1 cellular context compared by ENCODE assay signal in the genomic region with DNA sequence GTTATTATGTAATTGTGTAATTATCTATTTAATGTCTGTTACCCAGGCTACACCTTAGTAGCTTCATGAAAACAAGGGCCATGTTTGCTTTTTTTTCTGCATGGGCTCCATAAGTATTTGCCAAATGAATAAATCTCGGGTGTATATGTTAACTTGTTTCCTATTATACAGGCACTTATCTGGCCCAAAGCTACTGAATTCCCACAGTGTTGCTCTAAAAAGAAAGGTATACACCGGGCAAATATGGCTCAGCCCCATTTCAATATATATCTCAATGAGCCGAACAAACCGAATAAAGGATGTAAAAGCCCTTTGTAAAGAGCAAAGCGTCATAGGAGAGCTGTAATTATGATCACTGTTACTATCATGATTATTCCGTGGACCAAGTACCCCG.
TF ChIP-seq lines count a peak whose summit lies in the region.

No MANE protein-coding gene starts in this region.

TF ChIP-seq in HepG2, 621 proteins besides CTCF, POLR2A, EP300 and RAD21 (continued from another document):
- TF ChIP-seq, protein P1, sequence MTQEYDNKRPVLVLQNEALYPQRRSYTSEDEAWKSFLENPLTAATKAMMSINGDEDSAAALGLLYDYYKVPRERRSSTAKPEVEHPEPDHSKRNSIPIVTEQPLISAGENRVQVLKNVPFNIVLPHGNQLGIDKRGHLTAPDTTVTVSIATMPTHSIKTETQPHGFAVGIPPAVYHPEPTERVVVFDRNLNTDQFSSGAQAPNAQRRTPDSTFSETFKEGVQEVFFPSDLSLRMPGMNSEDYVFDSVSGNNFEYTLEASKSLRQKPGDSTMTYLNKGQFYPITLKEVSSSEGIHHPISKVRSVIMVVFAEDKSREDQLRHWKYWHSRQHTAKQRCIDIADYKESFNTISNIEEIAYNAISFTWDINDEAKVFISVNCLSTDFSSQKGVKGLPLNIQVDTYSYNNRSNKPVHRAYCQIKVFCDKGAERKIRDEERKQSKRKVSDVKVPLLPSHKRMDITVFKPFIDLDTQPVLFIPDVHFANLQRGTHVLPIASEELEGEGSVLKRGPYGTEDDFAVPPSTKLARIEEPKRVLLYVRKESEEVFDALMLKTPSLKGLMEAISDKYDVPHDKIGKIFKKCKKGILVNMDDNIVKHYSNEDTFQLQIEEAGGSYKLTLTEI (CRISPR knock-in tag; conservative IDR thresholded peaks at IDR 0.05), result no peak
- TF ChIP-seq ZNF207 (IDR thresholded peaks at IDR 0.05; ENCODE audit: borderline replicate concordance) (no peak), ZNF367 (CRISPR knock-in tag; IDR thresholded peaks at IDR 0.05; ENCODE audit: borderline replicate concordance) (no peak), GABPA (IDR thresholded peaks at IDR 0.05; ENCODE audit: low read depth, low read length) (no peak), GABPA (CRISPR knock-in tag; IDR thresholded peaks at IDR 0.05; ENCODE audit: low read depth) (no peak), ZSCAN12 (CRISPR knock-in tag; IDR thresholded peaks at IDR 0.05) (no peak), TEAD2 (CRISPR knock-in tag; IDR thresholded peaks at IDR 0.05) (no peak), HHEX (CRISPR knock-in tag; IDR thresholded peaks at IDR 0.05) (no peak), SMC3 (IDR thresholded peaks at IDR 0.05; ENCODE audit: low read length) (no peak), FLYWCH1 (CRISPR knock-in tag; IDR thresholded peaks at IDR 0.05) (no peak)
- TF ChIP-seq, protein P2, sequence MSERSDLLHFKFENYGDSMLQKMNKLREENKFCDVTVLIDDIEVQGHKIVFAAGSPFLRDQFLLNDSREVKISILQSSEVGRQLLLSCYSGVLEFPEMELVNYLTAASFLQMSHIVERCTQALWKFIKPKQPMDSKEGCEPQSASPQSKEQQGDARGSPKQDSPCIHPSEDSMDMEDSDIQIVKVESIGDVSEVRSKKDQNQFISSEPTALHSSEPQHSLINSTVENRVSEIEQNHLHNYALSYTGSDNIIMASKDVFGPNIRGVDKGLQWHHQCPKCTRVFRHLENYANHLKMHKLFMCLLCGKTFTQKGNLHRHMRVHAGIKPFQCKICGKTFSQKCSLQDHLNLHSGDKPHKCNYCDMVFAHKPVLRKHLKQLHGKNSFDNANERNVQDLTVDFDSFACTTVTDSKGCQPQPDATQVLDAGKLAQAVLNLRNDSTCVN (CRISPR knock-in tag; IDR thresholded peaks at IDR 0.05; ENCODE audit: borderline replicate concordance), result no peak
- TF ChIP-seq, protein P3, sequence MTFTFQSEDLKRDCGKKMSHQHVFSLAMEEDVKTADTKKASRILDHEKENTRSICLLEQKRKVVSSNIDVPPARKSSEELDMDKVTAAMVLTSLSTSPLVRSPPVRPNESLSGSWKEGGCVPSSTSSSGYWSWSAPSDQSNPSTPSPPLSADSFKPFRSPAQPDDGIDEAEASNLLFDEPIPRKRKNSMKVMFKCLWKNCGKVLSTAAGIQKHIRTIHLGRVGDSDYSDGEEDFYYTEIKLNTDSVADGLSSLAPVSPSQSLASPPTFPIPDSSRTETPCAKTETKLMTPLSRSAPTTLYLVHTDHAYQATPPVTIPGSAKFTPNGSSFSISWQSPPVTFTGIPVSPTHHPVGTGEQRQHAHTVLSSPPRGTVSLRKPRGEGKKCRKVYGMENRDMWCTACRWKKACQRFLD (CRISPR knock-in tag; IDR thresholded peaks at IDR 0.05; ENCODE audit: borderline replicate concordance), result no peak
